Comparison of ENCODE assay signal across 23 cellular contexts in genomic region chr21:44071359-44072104, GRCh38. TPM values are rescaled to one million over a fixed set of nuclear protein-coding genes. Genes with fewer than 3 reads are reported as not detected.
DNase-seq lines count a peak whose midpoint lies in the region; TF ChIP-seq lines count a peak whose summit lies in the region.
"Had no signal": no experiment of that assay in that cellular context is flagged by ENCODE, and none has a peak within 500 bp of the region (broad histone marks: within the 10 kb centered on the region; RNA-seq: fewer than 3 reads in every experiment).

No MANE protein-coding gene starts in this region.

- CTCF ChIA-PET in CD8-positive, alpha-beta memory T cell (lab: Charles Lee), result no interaction called here

- H3K4me3 ChIP-seq in CD8-positive, alpha-beta memory T cell (ENCODE audit: low read length), result no peak overlapping the region
- H3K4me3 ChIP-seq in epithelial cell of proximal tubule (ENCODE audit: low read depth, low read length), result no peak overlapping the region
- H3K4me3 ChIP-seq: lower lobe of right lung, mucosa of descending colon, neural progenitor cell, upper lobe of right lung had no signal

- H3K4me1 ChIP-seq in CD8-positive, alpha-beta memory T cell (ENCODE audit: insufficient read depth, low read length), result peaks cover 16% of the 10 kb centered on the region
- H3K4me1 ChIP-seq: lower lobe of right lung, parathyroid adenoma, upper lobe of right lung had no signal

- H3K27ac ChIP-seq in CD8-positive, alpha-beta memory T cell (ENCODE audit: low read depth, low read length), result no peak overlapping the region
- no peak overlapping the region for H3K27ac ChIP-seq in VCaP
- H3K27ac ChIP-seq: C4-2B, lower lobe of right lung, neural progenitor cell, parathyroid adenoma, upper lobe of right lung had no signal

- peaks cover 4 to 83% (median 32%) of the 10 kb centered on the region in 3 donors for H3K36me3 Mint-ChIP-seq in CD8-positive, alpha-beta memory T cell
- peaks cover 25% of the 10 kb centered on the region for H3K36me3 Mint-ChIP-seq in nephron progenitor cell (ENCODE audit: low read depth)

- H3K4me3 Mint-ChIP-seq in CD8-positive, alpha-beta memory T cell, result no peak overlapping the region
- H3K4me3 Mint-ChIP-seq in nephron progenitor cell, result no peak overlapping the region
- H3K4me3 Mint-ChIP-seq: activated B cell treated with CpG ODN at 0.5 μM for 24 hours; central memory CD8-positive, alpha-beta T cell; neural progenitor cell; stimulated activated effector memory CD8-positive, alpha-beta T cell treated with anti-CD3 and anti-CD28 coated beads, Interleukin-12 subunit alpha, Interleukin-12 subunit beta, amount 100 ng/mL, for 72 hours had no signal

- H3K9me3 ChIP-seq in CD8-positive, alpha-beta memory T cell (ENCODE audit: low read length), result no peaks in the 10 kb centered on the region
- H3K9me3 ChIP-seq: lower lobe of right lung, mucosa of descending colon, upper lobe of right lung had no signal

- peaks cover 41% of the 10 kb centered on the region for H3K36me3 ChIP-seq in CD8-positive, alpha-beta memory T cell (ENCODE audit: insufficient read depth, low read length)
- H3K36me3 ChIP-seq: neural progenitor cell had no signal

- no peak for DNase-seq in CD8-positive, alpha-beta memory T cell
- DNase-seq in epithelial cell of proximal tubule (ENCODE audit: low read depth) (no peak), nephron progenitor cell (no peak), retina (no peak), RKO (ENCODE audit: low spot score) (no peak)
- no peak for DNase-seq in stimulated activated naive CD4-positive, alpha-beta T cell treated with Interleukin-2 at 50 U/mL for 16 hours (lab: John Stamatoyannopoulos, UW)
- DNase-seq: activated B cell treated with CpG ODN at 0.5 μM for 24 hours; kidney glomerular epithelial cell; lower lobe of right lung; mucosa of descending colon; NCI-H1105 treated with DMSO at 0.1 percent for 48 hours; NCI-H2029; NCI-H526; SIG-M5; stimulated activated CD4-positive, alpha-beta T cell treated with anti-CD3 and anti-CD28 coated beads, Interleukin-4, amount 100 ng/mL, for 24 hours; T-helper 9 cell; upper lobe of right lung had no signal

- H3K27me3 ChIP-seq in CD8-positive, alpha-beta memory T cell (ENCODE audit: insufficient read depth, low read length, poor library complexity, severe bottlenecking), result no peaks in the 10 kb centered on the region
- H3K27me3 ChIP-seq: neural progenitor cell, upper lobe of right lung had no signal

- TF ChIP-seq CTCF in VCaP (conservative IDR thresholded peaks at IDR 0.05), result 0 out of 2 replicates have a peak, but pooled peaks have one; percentile 15
- TF ChIP-seq CTCF in epithelial cell of proximal tubule (conservative IDR thresholded peaks at IDR 0.05; ENCODE audit: low read depth, low read length), result peak; percentile 5
- no peak for TF ChIP-seq CTCF in nephron progenitor cell (IDR thresholded peaks at IDR 0.05)

- H3K4me1 Mint-ChIP-seq in CD8-positive, alpha-beta memory T cell, result peaks cover 31 to 55% (median 51%) of the 10 kb centered on the region in 3 donors
- H3K4me1 Mint-ChIP-seq in nephron progenitor cell, result peaks cover 11% of the 10 kb centered on the region

- no peaks in the 10 kb centered on the region for H3K9me3 Mint-ChIP-seq in CD8-positive, alpha-beta memory T cell
- H3K9me3 Mint-ChIP-seq in nephron progenitor cell, result no peaks in the 10 kb centered on the region
- H3K9me3 Mint-ChIP-seq: activated B cell treated with CpG ODN at 0.5 μM for 24 hours; central memory CD8-positive, alpha-beta T cell; neural progenitor cell; stimulated activated effector memory CD8-positive, alpha-beta T cell treated with anti-CD3 and anti-CD28 coated beads, Interleukin-12 subunit alpha, Interleukin-12 subunit beta, amount 100 ng/mL, for 72 hours had no signal

- H3K27me3 Mint-ChIP-seq in CD8-positive, alpha-beta memory T cell, result no peaks in the 10 kb centered on the region
- H3K27me3 Mint-ChIP-seq in nephron progenitor cell (ENCODE audit: low read depth, poor library complexity), result no peaks in the 10 kb centered on the region
- H3K27me3 Mint-ChIP-seq: activated B cell treated with CpG ODN at 0.5 μM for 24 hours; central memory CD8-positive, alpha-beta T cell had no signal

- POLR2A ChIA-PET in CD8-positive, alpha-beta memory T cell (lab: Charles Lee), result no interaction called here

- peak overlapping the region in 6 of 8 donors; percentile 41 to 91 (median 54) for H3K27ac Mint-ChIP-seq in CD8-positive, alpha-beta memory T cell
- H3K27ac Mint-ChIP-seq in nephron progenitor cell, result peak overlapping the region; percentile 58
- H3K27ac Mint-ChIP-seq: activated B cell treated with CpG ODN at 0.5 μM for 24 hours, neural progenitor cell had no signal

RNA-seq across cellular contexts. Expression of gene PWP2, which starts 35.7 kb away (rescaled TPM):
- total RNA-seq in CD8-positive, alpha-beta memory T cell, result 10 to 100 TPM; 10.4 to 15.5 TPM
- 13.2 TPM for polyA plus RNA-seq in CD8-positive, alpha-beta memory T cell
- total RNA-seq in epithelial cell of proximal tubule, result 5.0 and 6.6 TPM in 2 replicates

RNA-seq across cellular contexts. Expression of gene TRAPPC10, which starts 59.4 kb away (rescaled TPM):
- 10 to 100 TPM; 50.0 to 54.7 TPM for total RNA-seq in CD8-positive, alpha-beta memory T cell
- 45.1 TPM for polyA plus RNA-seq in CD8-positive, alpha-beta memory T cell
- 20.0 and 21.8 TPM in 2 replicates for total RNA-seq in epithelial cell of proximal tubule
